19 cellular contexts compared by ENCODE assay signal in the genomic region with DNA sequence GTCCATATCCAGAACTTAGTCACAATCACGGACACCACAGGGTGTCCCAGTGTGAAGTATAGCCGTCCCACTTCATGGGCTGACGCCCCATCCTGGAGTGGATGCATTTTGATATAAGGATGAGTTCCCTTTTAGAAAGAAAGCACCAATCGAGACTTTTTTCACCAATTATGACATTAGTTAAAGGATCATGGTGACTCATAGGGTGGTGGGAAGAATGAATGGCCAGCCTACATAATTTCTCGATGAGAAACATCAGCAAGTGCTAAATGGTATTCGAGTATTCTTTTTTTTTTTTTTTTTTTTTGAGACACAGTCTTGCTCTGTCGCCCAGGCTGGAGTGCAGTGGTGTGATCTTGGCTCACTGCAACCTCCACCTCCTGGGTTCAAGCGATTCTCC. TPM values are rescaled to one million over a fixed set of nuclear protein-coding genes. Genes with fewer than 3 reads are reported as not detected.
DNase-seq lines count a peak whose midpoint lies in the region; ATAC-seq and TF ChIP-seq lines count a peak whose summit lies in the region.
"Had no signal": no experiment of that assay in that cellular context is flagged by ENCODE, and none has a peak within 500 bp of the region (broad histone marks: within the 10 kb centered on the region; RNA-seq: fewer than 3 reads in every experiment).

No MANE protein-coding gene starts in this region.

- no peak for ATAC-seq in GM21526 (IDR thresholded peaks at IDR 0.05; ENCODE audit: low FRiP score, unreplicated experiment)
- ATAC-seq in HG03460 (IDR thresholded peaks at IDR 0.05; ENCODE audit: unreplicated experiment), result no peak
- ATAC-seq: HCT116, heart left ventricle had no signal

- TF ChIP-seq CTCF in BJ (IDR thresholded peaks at IDR 0.05; ENCODE audit: insufficient read depth, low read depth, low read length) (no peak), cardiac fibroblast (IDR thresholded peaks at IDR 0.05; ENCODE audit: low read depth, low read length) (no peak)

- no peak for TF ChIP-seq EP300 in Ishikawa (IDR thresholded peaks at IDR 0.05; ENCODE audit: borderline replicate concordance)

- CTCF ChIA-PET in BJ (lab: Yijun Ruan, JAX), result no interaction called here

- H3K36me3 ChIP-seq in BJ (ENCODE audit: control insufficient read depth, insufficient read depth, low read length), result no peaks in the 10 kb centered on the region
- H3K36me3 ChIP-seq: BLaER1 treated with 17β-estradiol and CSF1 and Interleukin-3, amounts not matched to agents 10 nM and 100 nM; heart left ventricle; tibial nerve had no signal

- POLR2A ChIA-PET in BJ (lab: Charles Lee), result no interaction called here

- no peaks in the 10 kb centered on the region for H3K27me3 ChIP-seq in BJ (ENCODE audit: control insufficient read depth, insufficient read depth, low read length)
- H3K27me3 ChIP-seq: BLaER1 treated with 17β-estradiol and CSF1 and Interleukin-3, amounts not matched to agents 10 nM and 100 nM; heart left ventricle; tibial nerve had no signal

- TF ChIP-seq RAD21 in Ishikawa (IDR thresholded peaks at IDR 0.05; ENCODE audit: low read depth), result no peak

- H3K4me3 ChIP-seq in BJ (ENCODE audit: low read depth, low read length) (no peak overlapping the region), cardiac fibroblast (replicated peaks in 1 of 2; ENCODE audit: low read depth in 2 of 2, low read length in 2 of 2) (no peak overlapping the region)
- H3K4me3 ChIP-seq: BLaER1 treated with 17β-estradiol and CSF1 and Interleukin-3, amounts not matched to agents 10 nM and 100 nM; heart left ventricle; tibial nerve had no signal

- DNase-seq in BJ (ENCODE audit: low read depth) (peak; percentile 58), cardiac fibroblast (ENCODE audit: low read depth in 2 of 2) (peak; percentile 14 to 56), myocyte (ENCODE audit: low read depth) (peak; percentile 37), NK-92 (lab: John Stamatoyannopoulos, UW; ENCODE audit: unreplicated experiment) (no peak)
- no peak for DNase-seq in activated effector memory CD4-positive, alpha-beta T cell treated with Interleukin-2 at 50 U/mL for 16 hours
- DNase-seq: activated naive CD4-positive, alpha-beta T cell treated with Interleukin-2 at 50 U/mL for 16 hours; central memory CD4-positive, alpha-beta T cell; DMS53; heart left ventricle; NCI-H146; NCI-H524 treated with DMSO at 0.1 percent for 48 hours; occipital lobe; stimulated activated CD4-positive, alpha-beta T cell treated with anti-CD3 and anti-CD28 coated beads, Interleukin-4, amount 100 ng/mL, for 4 hours had no signal

TF ChIP-seq in Ishikawa, 13 proteins besides CTCF, POLR2A, EP300 and RAD21:
- 0 out of 2 replicates have a peak, but pooled peaks have one; percentile 5 for TF ChIP-seq TEAD4 (IDR thresholded peaks at IDR 0.05)
- TF ChIP-seq MAX (IDR thresholded peaks at IDR 0.05), result no peak
- no peak for TF ChIP-seq NFIC (IDR thresholded peaks at IDR 0.05)
- no peak for TF ChIP-seq ZBTB7A (IDR thresholded peaks at IDR 0.05; ENCODE audit: low read depth)
- TF ChIP-seq, protein P1, sequence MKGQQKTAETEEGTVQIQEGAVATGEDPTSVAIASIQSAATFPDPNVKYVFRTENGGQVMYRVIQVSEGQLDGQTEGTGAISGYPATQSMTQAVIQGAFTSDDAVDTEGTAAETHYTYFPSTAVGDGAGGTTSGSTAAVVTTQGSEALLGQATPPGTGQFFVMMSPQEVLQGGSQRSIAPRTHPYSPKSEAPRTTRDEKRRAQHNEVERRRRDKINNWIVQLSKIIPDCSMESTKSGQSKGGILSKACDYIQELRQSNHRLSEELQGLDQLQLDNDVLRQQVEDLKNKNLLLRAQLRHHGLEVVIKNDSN (IDR thresholded peaks at IDR 0.05), result no peak

RNA-seq across cellular contexts. Expression of gene USP1, which starts 38.5 kb away (rescaled TPM):
- 4.3 and 9.6 TPM in 2 replicates for polyA plus RNA-seq in BJ (2011; rRNA removed)
- 2.4 and 5.1 TPM in 2 replicates for polyA minus RNA-seq in BJ (2011; rRNA and poly(A)+ RNA removed)
- total RNA-seq in myocyte, result 17.4 and 22.6 TPM in 2 replicates
- polyA plus RNA-seq in myocyte (2012), result 5.0 TPM

Comparison
In these comparisons a context has a peak if more than half of its experiments do, and no peak if none do; other contexts are left out.
1. DNase-seq: peak in BJ (single experiment), cardiac fibroblast (2 of 2) and myocyte (single experiment); none in NK-92 (single experiment) and activated effector memory CD4-positive, alpha-beta T cell treated with Interleukin-2 at 50 U/mL for 16 hours (single experiment).